20 cellular contexts compared by ENCODE assay signal in genomic region chrX:97045470-97045869, GRCh38.
DNase-seq lines count a peak whose midpoint lies in the region; ATAC-seq and TF ChIP-seq lines count a peak whose summit lies in the region.
"Had no signal": no experiment of that assay in that cellular context is flagged by ENCODE, and none has a peak within 500 bp of the region (broad histone marks: within the 10 kb centered on the region; RNA-seq: fewer than 3 reads in every experiment).

No MANE protein-coding gene starts in this region.

- in situ Hi-C loops in transverse colon (cut with MboI; ENCODE audit: low pct_ligation_motif_present in 1 of 4, low pct_unique_long_range_greater_than_20kb in 1 of 4, low sequenced_read_pairs in 3 of 4): no loop called here

- no peaks in the 10 kb centered on the region for H3K9me3 Mint-ChIP-seq in activated T-helper 17 cell treated with anti-CD3 and anti-CD28 coated beads, Interleukin-2, amount 50 U/mL, for 72 hours
- no peaks in the 10 kb centered on the region for H3K9me3 Mint-ChIP-seq in stimulated activated naive CD8-positive, alpha-beta T cell treated with anti-CD3 and anti-CD28 coated beads, Interleukin-15, amount 100 ng/mL, for 72 hours
- H3K9me3 Mint-ChIP-seq: CD8-positive, alpha-beta memory T cell; IgD-negative memory B cell had no signal

- DNase-seq in LHCN-M2 (ENCODE audit: low read depth) (peak; percentile 19), psoas muscle (no peak), transverse colon (no peak)
- no peak for DNase-seq in stimulated activated naive CD4-positive, alpha-beta T cell treated with Interleukin-2 at 50 U/mL for 16 hours (lab: John Stamatoyannopoulos, UW)
- no peak for DNase-seq in stimulated activated naive CD8-positive, alpha-beta T cell treated with anti-CD3 and anti-CD28 coated beads, Interleukin-15, amount 100 ng/mL, for 72 hours
- DNase-seq: ACHN; BE2C; C1 segment of cervical spinal cord; CD4-positive, CD25-positive, alpha-beta regulatory T cell; CD8-positive, alpha-beta memory T cell; COR-L47; DMS 273 treated with DMSO at 0.1 percent for 48 hours; DMS53; DND-41; EL had no signal

- no peak overlapping the region for H3K4me3 Mint-ChIP-seq in activated T-helper 17 cell treated with anti-CD3 and anti-CD28 coated beads, Interleukin-2, amount 50 U/mL, for 72 hours
- no peak overlapping the region for H3K4me3 Mint-ChIP-seq in stimulated activated naive CD8-positive, alpha-beta T cell treated with anti-CD3 and anti-CD28 coated beads, Interleukin-15, amount 100 ng/mL, for 72 hours
- H3K4me3 Mint-ChIP-seq: CD4-positive, CD25-positive, alpha-beta regulatory T cell; CD8-positive, alpha-beta memory T cell; IgD-negative memory B cell had no signal

- H3K4me3 ChIP-seq in psoas muscle (no peak overlapping the region), transverse colon (no peak overlapping the region)
- H3K4me3 ChIP-seq: GM12878, HAP-1 had no signal

- H3K27ac ChIP-seq in psoas muscle: no peak overlapping the region
- no peak overlapping the region for H3K27ac ChIP-seq in transverse colon

- H3K27me3 Mint-ChIP-seq in activated T-helper 17 cell treated with anti-CD3 and anti-CD28 coated beads, Interleukin-2, amount 50 U/mL, for 72 hours: no peaks in the 10 kb centered on the region
- H3K27me3 Mint-ChIP-seq in stimulated activated naive CD8-positive, alpha-beta T cell treated with anti-CD3 and anti-CD28 coated beads, Interleukin-15, amount 100 ng/mL, for 72 hours: no peaks in the 10 kb centered on the region
- H3K27me3 Mint-ChIP-seq: CD4-positive, CD25-positive, alpha-beta regulatory T cell; CD8-positive, alpha-beta memory T cell; IgD-negative memory B cell had no signal

- WGBS in psoas muscle, 3 donors: 24 to 67% (median 55%) methylated on average over 1 of the region's 1 CpG
- 95 to 100% methylated on average over 1 of the region's 1 CpG for WGBS in transverse colon (ENCODE audit: low coverage in 1 of 2), 2 donors

- H3K27me3 ChIP-seq in psoas muscle (ENCODE audit: insufficient read depth in 3 of 3, low read length in 2 of 3): peaks cover 0 to 3% (median 0%) of the 10 kb centered on the region in 3 donors
- H3K27me3 ChIP-seq in transverse colon: no peaks in the 10 kb centered on the region
- H3K27me3 ChIP-seq: BE2C had no signal

- H3K4me1 Mint-ChIP-seq in activated T-helper 17 cell treated with anti-CD3 and anti-CD28 coated beads, Interleukin-2, amount 50 U/mL, for 72 hours: peaks cover 4% of the 10 kb centered on the region
- H3K4me1 Mint-ChIP-seq in stimulated activated naive CD8-positive, alpha-beta T cell treated with anti-CD3 and anti-CD28 coated beads, Interleukin-15, amount 100 ng/mL, for 72 hours: no peaks in the 10 kb centered on the region
- H3K4me1 Mint-ChIP-seq: CD4-positive, CD25-positive, alpha-beta regulatory T cell; CD8-positive, alpha-beta memory T cell; IgD-negative memory B cell had no signal

- peak; percentile 63 for ATAC-seq in activated T-helper 17 cell treated with anti-CD3 and anti-CD28 coated beads, Interleukin-2, amount 50 U/mL, for 72 hours (replicated peaks)
- ATAC-seq in psoas muscle: peak; percentile 49 to 82 (median 56)
- no peak for ATAC-seq in stimulated activated naive CD8-positive, alpha-beta T cell treated with anti-CD3 and anti-CD28 coated beads, Interleukin-15, amount 100 ng/mL, for 72 hours
- ATAC-seq: GM12878, HepG2 had no signal

- no peak for TF ChIP-seq EP300 in transverse colon (IDR thresholded peaks at IDR 0.05; ENCODE audit: low read depth)

- H3K4me1 ChIP-seq in psoas muscle (no peaks in the 10 kb centered on the region), transverse colon (no peaks in the 10 kb centered on the region)
- H3K4me1 ChIP-seq: BE2C, HAP-1 had no signal

- intact Hi-C loops in psoas muscle (cut with DNase I) (no loop called here), transverse colon (cut with DNase I; ENCODE audit: low total_unique reads) (no loop called here)

- no peak for TF ChIP-seq POLR2A in transverse colon (IDR thresholded peaks at IDR 0.05)

- no peaks in the 10 kb centered on the region for H3K36me3 ChIP-seq in psoas muscle (ENCODE audit: insufficient read depth in 1 of 2, low read depth in 1 of 2)
- no peaks in the 10 kb centered on the region for H3K36me3 ChIP-seq in transverse colon
- H3K36me3 ChIP-seq: BE2C, HAP-1 had no signal

- TF ChIP-seq CTCF in psoas muscle (IDR thresholded peaks at IDR 0.05) (no peak), transverse colon (IDR thresholded peaks at IDR 0.05) (no peak)

- no peak overlapping the region for H3K27ac Mint-ChIP-seq in activated T-helper 17 cell treated with anti-CD3 and anti-CD28 coated beads, Interleukin-2, amount 50 U/mL, for 72 hours
- H3K27ac Mint-ChIP-seq in stimulated activated naive CD8-positive, alpha-beta T cell treated with anti-CD3 and anti-CD28 coated beads, Interleukin-15, amount 100 ng/mL, for 72 hours: no peak overlapping the region
- H3K27ac Mint-ChIP-seq: CD4-positive, CD25-positive, alpha-beta regulatory T cell; CD8-positive, alpha-beta memory T cell; IgD-negative memory B cell had no signal

- H3K36me3 Mint-ChIP-seq in activated T-helper 17 cell treated with anti-CD3 and anti-CD28 coated beads, Interleukin-2, amount 50 U/mL, for 72 hours (ENCODE audit: low read depth): no peaks in the 10 kb centered on the region
- H3K36me3 Mint-ChIP-seq: CD4-positive, CD25-positive, alpha-beta regulatory T cell; CD8-positive, alpha-beta memory T cell; IgD-negative memory B cell had no signal

- H3K9me3 ChIP-seq in psoas muscle (no peaks in the 10 kb centered on the region), transverse colon (no peaks in the 10 kb centered on the region)
- H3K9me3 ChIP-seq: BE2C, HAP-1 had no signal
